Comparison of ENCODE assay signal across 1 cellular context in the genomic region with DNA sequence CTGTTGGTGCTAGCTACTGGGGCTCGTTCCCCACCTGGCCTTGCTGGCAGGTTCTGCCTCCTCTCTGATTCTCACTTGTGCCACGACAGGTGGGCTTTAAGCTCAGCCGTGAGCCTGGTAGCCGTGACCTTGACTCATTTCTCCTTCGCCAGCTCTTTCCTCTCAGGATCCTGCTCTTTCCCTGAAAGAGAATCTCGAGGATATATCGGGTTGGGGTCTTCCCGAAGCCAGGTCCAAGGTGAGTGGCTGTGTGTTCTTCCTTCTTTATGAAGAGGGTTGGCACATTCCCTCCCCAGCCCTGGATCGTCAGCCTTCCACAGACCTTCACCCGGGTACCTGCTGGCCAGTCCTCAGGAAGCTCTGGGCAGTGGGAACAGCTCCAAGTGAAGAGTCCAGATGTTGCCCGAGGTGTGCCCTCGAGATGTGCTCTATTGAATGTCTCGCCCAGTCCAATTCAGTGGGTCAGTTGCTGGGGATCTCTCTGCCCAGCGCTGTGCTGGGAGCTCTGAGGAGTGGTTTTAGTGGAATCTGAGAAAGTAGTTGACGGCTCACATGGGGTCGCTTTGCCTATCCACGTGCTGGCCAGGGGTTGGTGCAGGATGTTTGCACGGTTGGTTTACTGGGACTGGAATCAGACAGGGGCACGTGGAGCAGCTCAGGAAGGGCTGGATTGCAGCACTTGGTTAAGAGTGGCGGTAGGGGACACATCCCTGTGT.
TF ChIP-seq lines count a peak whose summit lies in the region.

No MANE protein-coding gene starts in this region.

TF ChIP-seq in IMR-90, 13 proteins besides CTCF, POLR2A, EP300 and RAD21:
- TF ChIP-seq SMC3 (IDR thresholded peaks at IDR 0.05; ENCODE audit: low read depth, low read length) (no peak), MAFK (IDR thresholded peaks at IDR 0.05; ENCODE audit: low read depth, low read length) (no peak)
